Comparison of ENCODE assay signal across 9 cellular contexts in genomic region chrX:18377802-18378201, GRCh38. TPM values are rescaled to one million over a fixed set of nuclear protein-coding genes. Genes with fewer than 3 reads are reported as not detected.
DNase-seq lines count a peak whose midpoint lies in the region; ATAC-seq and TF ChIP-seq lines count a peak whose summit lies in the region.
"Had no signal": no experiment of that assay in that cellular context is flagged by ENCODE, and none has a peak within 500 bp of the region (broad histone marks: within the 10 kb centered on the region; RNA-seq: fewer than 3 reads in every experiment).

No MANE protein-coding gene starts in this region.

- TF ChIP-seq CTCF in cardiac muscle cell (IDR thresholded peaks at IDR 0.05; ENCODE audit: low read depth, low read length) (peak; percentile 49), thyroid gland (IDR thresholded peaks at IDR 0.05) (peak in 5 of 6 experiments; percentile 17 to 52 (median 47))

- POLR2A ChIA-PET in activated CD4-positive, alpha-beta memory T cell treated with anti-CD3 and anti-CD28 coated beads for 36 hours (lab: Charles Lee) = no interaction called here

- no peaks in the 10 kb centered on the region for H3K36me3 Mint-ChIP-seq in activated CD4-positive, alpha-beta memory T cell treated with anti-CD3 and anti-CD28 coated beads for 36 hours
- H3K36me3 Mint-ChIP-seq: activated naive CD8-positive, alpha-beta T cell had no signal

- H3K27ac Mint-ChIP-seq in activated CD4-positive, alpha-beta memory T cell treated with anti-CD3 and anti-CD28 coated beads for 36 hours = no peak overlapping the region
- H3K27ac Mint-ChIP-seq: activated naive CD8-positive, alpha-beta T cell had no signal

- H3K4me3 ChIP-seq in cardiac muscle cell = no peak overlapping the region
- H3K4me3 ChIP-seq in thyroid gland (replicated peaks in 1 of 3) = no peak overlapping the region
- H3K4me3 ChIP-seq in aorta (ENCODE audit: low read length in 2 of 2) = no peak overlapping the region

- no peaks in the 10 kb centered on the region for H3K9me3 Mint-ChIP-seq in activated CD4-positive, alpha-beta memory T cell treated with anti-CD3 and anti-CD28 coated beads for 36 hours

- H3K27ac ChIP-seq in cardiac muscle cell (no peak overlapping the region), thyroid gland (no peak overlapping the region), aorta (ENCODE audit: low read depth in 1 of 2, low read length in 2 of 2) (no peak overlapping the region)

- peaks cover 5% of the 10 kb centered on the region for H3K4me1 Mint-ChIP-seq in activated CD4-positive, alpha-beta memory T cell treated with anti-CD3 and anti-CD28 coated beads for 36 hours (ENCODE audit: low read depth)

- no peak for TF ChIP-seq POLR2A in thyroid gland (IDR thresholded peaks at IDR 0.05)

- peaks cover 2% of the 10 kb centered on the region for H3K27me3 Mint-ChIP-seq in activated CD4-positive, alpha-beta memory T cell treated with anti-CD3 and anti-CD28 coated beads for 36 hours
- H3K27me3 Mint-ChIP-seq: activated naive CD8-positive, alpha-beta T cell had no signal

- ATAC-seq in left ventricle myocardium superior = no peak
- no peak for ATAC-seq in aorta (ENCODE audit: low FRiP score)

- CTCF ChIA-PET in activated CD4-positive, alpha-beta memory T cell treated with anti-CD3 and anti-CD28 coated beads for 36 hours (lab: Charles Lee) = interaction anchor here (0.9 to 1.5 kb wide), 8 partner anchors 22 to 644 kb away, joined by 3 to 12 read pairs (median 4); partner anchors contain the start of gene SCML2

- H3K4me3 Mint-ChIP-seq in activated CD4-positive, alpha-beta memory T cell treated with anti-CD3 and anti-CD28 coated beads for 36 hours = no peak overlapping the region
- H3K4me3 Mint-ChIP-seq: activated naive CD8-positive, alpha-beta T cell had no signal

- DNase-seq in cardiac muscle cell (ENCODE audit: low read depth in 1 of 2, low spot score in 1 of 2) = peak; percentile 20 to 35
- no peak for DNase-seq in left ventricle myocardium superior
- peak; percentile 7 for DNase-seq in NCI-H1694 (lab: John Stamatoyannopoulos, UW)
- peak; percentile 30 for DNase-seq in activated CD4-positive, alpha-beta memory T cell treated with anti-CD3 and anti-CD28 coated beads for 36 hours
- DNase-seq in iPS-NIHi11 (ENCODE audit: low spot score) = peak; percentile 41
- DNase-seq in thyroid gland = peak; percentile 21 to 27
- no peak for DNase-seq in aorta
- DNase-seq in RKO (ENCODE audit: low spot score) = no peak

- H3K4me1 ChIP-seq in cardiac muscle cell (ENCODE audit: low read depth) = no peaks in the 10 kb centered on the region
- H3K4me1 ChIP-seq in thyroid gland = no peaks in the 10 kb centered on the region
- H3K4me1 ChIP-seq in aorta (ENCODE audit: control insufficient read depth in 1 of 2, insufficient read depth in 2 of 2, low read length in 2 of 2) = no peaks in the 10 kb centered on the region

- intact Hi-C loops in left ventricle myocardium superior (cut with micrococcal nuclease) (no loop called here), thyroid gland (cut with DNase I) (no loop called here), aorta (cut with DNase I) (no loop called here)
- intact Hi-C loops in activated CD4-positive, alpha-beta memory T cell treated with anti-CD3 and anti-CD28 coated beads for 36 hours (cut with micrococcal nuclease) = loop anchor here (2.0 to 10.0 kb wide), 2 partner anchors 589 to 633 kb away; no protein-coding TSS in a partner anchor

- WGBS in thyroid gland, 2 donors = 20 to 32% methylated on average over 4 to 6 of the region's 6 CpGs
- WGBS in aorta, 2 donors = 18 to 33% methylated on average over 6 of the region's 6 CpGs

- H3K27me3 ChIP-seq in cardiac muscle cell (no peaks in the 10 kb centered on the region), thyroid gland (no peaks in the 10 kb centered on the region), aorta (ENCODE audit: control insufficient read depth in 1 of 2, insufficient read depth in 2 of 2, low read length in 1 of 2) (no peaks in the 10 kb centered on the region)

- H3K9me3 ChIP-seq in cardiac muscle cell (ENCODE audit: low read depth) = no peaks in the 10 kb centered on the region
- H3K9me3 ChIP-seq in thyroid gland = no peaks in the 10 kb centered on the region
- no peaks in the 10 kb centered on the region for H3K9me3 ChIP-seq in aorta (ENCODE audit: control insufficient read depth, low read length)

- no peaks in the 10 kb centered on the region for H3K36me3 ChIP-seq in cardiac muscle cell
- H3K36me3 ChIP-seq in thyroid gland = no peaks in the 10 kb centered on the region
- H3K36me3 ChIP-seq in aorta (ENCODE audit: control insufficient read depth in 1 of 2, insufficient read depth in 2 of 2, low read length in 1 of 2) = no peaks in the 10 kb centered on the region

RNA-seq across cellular contexts. Expression of gene SCML2, which starts 23.3 kb away (rescaled TPM):
- 4.6 and 6.1 TPM in 2 replicates for total RNA-seq in cardiac muscle cell
- 8.4 and 14.5 TPM in 2 replicates for polyA plus RNA-seq in cardiac muscle cell
- total RNA-seq in left ventricle myocardium superior = 1.4 TPM
- total RNA-seq in activated CD4-positive, alpha-beta memory T cell treated with anti-CD3 and anti-CD28 coated beads for 36 hours = 1 to 10 TPM; 2.2 to 2.3 TPM
- total RNA-seq in thyroid gland = 1 to 10 TPM; 2.1 to 3.8 (median 3.0) TPM
- 1 to 10 TPM; 1.5 to 2.2 TPM for total RNA-seq in aorta
- 1 to 10 TPM; 1.6 to 2.1 TPM for polyA plus RNA-seq in aorta

RNA-seq across cellular contexts. Expression of gene CDKL5, which starts 47.6 kb away (rescaled TPM):
- total RNA-seq in cardiac muscle cell (3.8 and 12.9 TPM in 2 replicates), left ventricle myocardium superior (8.4 TPM), thyroid gland (10 to 100 TPM in 2 of 4 donors, 1 to 10 TPM in 2; 8.4 to 14.8 (median 10.0) TPM), aorta (10 to 100 TPM; 21.9 to 28.7 TPM)
- polyA plus RNA-seq in cardiac muscle cell (2.7 and 7.2 TPM in 2 replicates), aorta (1 to 10 TPM; 1.1 to 4.0 TPM)
- 1 to 10 TPM; 1.2 to 1.4 TPM for total RNA-seq in activated CD4-positive, alpha-beta memory T cell treated with anti-CD3 and anti-CD28 coated beads for 36 hours

Comparison
In these comparisons a context has a peak if more than half of its experiments do, and no peak if none do; other contexts are left out.
1. DNase-seq: peak in cardiac muscle cell (2 of 2), NCI-H1694 (single experiment), activated CD4-positive, alpha-beta memory T cell treated with anti-CD3 and anti-CD28 coated beads for 36 hours (single experiment), iPS-NIHi11 (single experiment) and thyroid gland (2 of 2); none in left ventricle myocardium superior (single experiment), aorta (0 of 2) and RKO (single experiment).